ENCODE assay signal across 10 cellular contexts in the genomic region with DNA sequence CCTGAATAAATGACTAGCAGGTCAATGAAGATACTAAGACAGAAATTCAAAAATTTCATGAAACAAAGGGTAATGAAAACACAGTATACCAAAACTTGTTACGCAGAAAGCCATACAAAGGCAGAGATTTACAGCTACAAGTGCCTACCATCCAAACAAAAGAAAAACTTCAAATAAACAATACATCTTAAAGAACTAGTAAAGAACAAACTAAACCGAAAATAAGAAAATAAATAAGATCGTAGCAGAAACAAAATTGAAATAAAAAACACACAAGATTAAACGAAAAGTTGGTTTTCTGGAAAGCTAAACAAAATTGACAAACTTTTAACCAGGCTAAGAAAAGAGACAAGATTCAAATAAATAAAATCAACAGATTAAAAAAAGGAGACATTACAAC. TPM values are rescaled to one million over a fixed set of nuclear protein-coding genes. Genes with fewer than 3 reads are reported as not detected.
A peak's percentile ranks its signal among the peaks of the same experiment; 100 is the strongest.
DNase-seq lines count a peak whose midpoint lies in the region; ATAC-seq and TF ChIP-seq lines count a peak whose summit lies in the region.
"Not testable (repeated sequence)": the region's sequence is repeated elsewhere in the genome, so short reads cannot be mapped to it uniquely, and the experiment has no call there.
"Had no signal": no experiment of that assay in that cellular context is flagged by ENCODE, and none has a peak within 500 bp of the region (broad histone marks: within the 10 kb centered on the region; RNA-seq: fewer than 3 reads in every experiment).

No MANE protein-coding gene starts in this region.

- not testable (repeated sequence) for H3K4me3 ChIP-seq in DND-41 (ENCODE audit: low read depth in 1 of 2, low read length in 2 of 2)

- peaks cover 49% of the 10 kb centered on the region for H3K79me2 ChIP-seq in DND-41 (ENCODE audit: insufficient read depth, low read length)

- not testable (repeated sequence) for H3K27ac ChIP-seq in DND-41 (ENCODE audit: low read length)

- not testable (repeated sequence) for H3K27ac Mint-ChIP-seq in T-helper 2 cell treated with Interferon-gamma antibody and Interleukin-4, amounts not matched to agents 5 μg/mL and 100 μg/mL, for 36 hours; activated naive CD4-positive, alpha-beta T cell treated with anti-CD3 and anti-CD28 coated beads, Interleukin-2, amount 10 ng/mL, durations not matched to agents 7 days and 5 days; brain; naive B cell; nephron progenitor cell; stimulated activated memory B cell treated with anti-CD40 and anti-IgM and Interleukin-4, amounts not matched to agents 10 μg/mL and 1 μg/mL and 100 μg/mL, for 72 hours

- not testable (repeated sequence) for H3K36me3 Mint-ChIP-seq in T-helper 2 cell treated with Interferon-gamma antibody and Interleukin-4, amounts not matched to agents 5 μg/mL and 100 μg/mL, for 36 hours (ENCODE audit: low read depth); activated naive CD4-positive, alpha-beta T cell treated with anti-CD3 and anti-CD28 coated beads, Interleukin-2, amount 10 ng/mL, durations not matched to agents 7 days and 5 days; brain; naive B cell; nephron progenitor cell (ENCODE audit: low read depth)
- peaks cover 24% of the 10 kb centered on the region for H3K36me3 Mint-ChIP-seq in stimulated activated memory B cell treated with anti-CD40 and anti-IgM and Interleukin-4, amounts not matched to agents 10 μg/mL and 1 μg/mL and 100 μg/mL, for 72 hours

- peaks cover 16% of the 10 kb centered on the region for H3K4me1 ChIP-seq in DND-41 (ENCODE audit: insufficient read depth, low read length)

- H3K9me3 ChIP-seq in DND-41 (ENCODE audit: insufficient read depth, low read length, severe bottlenecking), result not testable (repeated sequence)

- H3K9ac ChIP-seq in DND-41 (ENCODE audit: low read depth, low read length), result not testable (repeated sequence)

- CTCF ChIA-PET in activated naive CD4-positive, alpha-beta T cell treated with anti-CD3 and anti-CD28 coated beads, Interleukin-2, amount 10 ng/mL, durations not matched to agents 7 days and 5 days (lab: Charles Lee), result not testable (repeated sequence)

- H3K4me2 ChIP-seq in DND-41 (ENCODE audit: insufficient read depth, low read length), result peak overlapping the region; percentile 50; the same call in 1 of the 2 replicates

- H3K4me3 Mint-ChIP-seq in T-helper 2 cell treated with Interferon-gamma antibody and Interleukin-4, amounts not matched to agents 5 μg/mL and 100 μg/mL, for 36 hours, result peak overlapping the region; percentile 59
- peak overlapping the region; percentile 31 for H3K4me3 Mint-ChIP-seq in activated naive CD4-positive, alpha-beta T cell treated with anti-CD3 and anti-CD28 coated beads, Interleukin-2, amount 10 ng/mL, durations not matched to agents 7 days and 5 days
- peak overlapping the region; percentile 73 to 84 (median 76) for H3K4me3 Mint-ChIP-seq in brain
- peak overlapping the region in 5 of 8 donors; percentile 19 to 79 (median 44) for H3K4me3 Mint-ChIP-seq in naive B cell
- peak overlapping the region; percentile 72 for H3K4me3 Mint-ChIP-seq in nephron progenitor cell
- peak overlapping the region; percentile 43 for H3K4me3 Mint-ChIP-seq in stimulated activated memory B cell treated with anti-CD40 and anti-IgM and Interleukin-4, amounts not matched to agents 10 μg/mL and 1 μg/mL and 100 μg/mL, for 72 hours

- ATAC-seq in DND-41 (ENCODE audit: insufficient read depth, low read depth); naive B cell (ENCODE audit: low read depth in 2 of 2); stimulated activated memory B cell treated with anti-CD40 and anti-IgM and Interleukin-4, amounts not matched to agents 10 μg/mL and 1 μg/mL and 100 μg/mL, for 72 hours: not testable (repeated sequence)

- H3K27me3 ChIP-seq in DND-41 (ENCODE audit: insufficient read depth, low read length, poor library complexity), result not testable (repeated sequence)

- H2AFZ ChIP-seq in DND-41 (ENCODE audit: low read depth, low read length), result not testable (repeated sequence)

- not testable (repeated sequence) for TF ChIP-seq CTCF in DND-41 (IDR thresholded peaks at IDR 0.05; ENCODE audit: borderline replicate concordance, extremely low read depth, low read length, poor library complexity, severe bottlenecking); brain (conservative IDR thresholded peaks at IDR 0.05); nephron progenitor cell (IDR thresholded peaks at IDR 0.05)

- peaks cover 20% of the 10 kb centered on the region for H4K20me1 ChIP-seq in DND-41 (ENCODE audit: insufficient read depth, low read length)

- H3K27me3 Mint-ChIP-seq in T-helper 2 cell treated with Interferon-gamma antibody and Interleukin-4, amounts not matched to agents 5 μg/mL and 100 μg/mL, for 36 hours (ENCODE audit: low read depth); activated naive CD4-positive, alpha-beta T cell treated with anti-CD3 and anti-CD28 coated beads, Interleukin-2, amount 10 ng/mL, durations not matched to agents 7 days and 5 days; brain; naive B cell; nephron progenitor cell (ENCODE audit: low read depth, poor library complexity); stimulated activated memory B cell treated with anti-CD40 and anti-IgM and Interleukin-4, amounts not matched to agents 10 μg/mL and 1 μg/mL and 100 μg/mL, for 72 hours: not testable (repeated sequence)

- H3K4me1 Mint-ChIP-seq in T-helper 2 cell treated with Interferon-gamma antibody and Interleukin-4, amounts not matched to agents 5 μg/mL and 100 μg/mL, for 36 hours (ENCODE audit: low read depth), result peaks cover 23% of the 10 kb centered on the region
- peaks cover 28% of the 10 kb centered on the region for H3K4me1 Mint-ChIP-seq in activated naive CD4-positive, alpha-beta T cell treated with anti-CD3 and anti-CD28 coated beads, Interleukin-2, amount 10 ng/mL, durations not matched to agents 7 days and 5 days
- H3K4me1 Mint-ChIP-seq in brain (peaks cover 28% of the 10 kb centered on the region), naive B cell (peaks cover 15 to 43% (median 34%) of the 10 kb centered on the region in 3 donors), nephron progenitor cell (peaks cover 29% of the 10 kb centered on the region)
- peaks cover 50% of the 10 kb centered on the region for H3K4me1 Mint-ChIP-seq in stimulated activated memory B cell treated with anti-CD40 and anti-IgM and Interleukin-4, amounts not matched to agents 10 μg/mL and 1 μg/mL and 100 μg/mL, for 72 hours

- not testable (repeated sequence) for DNase-seq in DND-41; T-helper 2 cell treated with Interferon-gamma antibody and Interleukin-4, amounts not matched to agents 5 μg/mL and 100 μg/mL, for 36 hours (ENCODE audit: low spot score); activated naive CD4-positive, alpha-beta T cell treated with anti-CD3 and anti-CD28 coated beads, Interleukin-2, amount 10 ng/mL, durations not matched to agents 7 days and 5 days; naive B cell; nephron progenitor cell

- not testable (repeated sequence) for H3K9me3 Mint-ChIP-seq in T-helper 2 cell treated with Interferon-gamma antibody and Interleukin-4, amounts not matched to agents 5 μg/mL and 100 μg/mL, for 36 hours; activated naive CD4-positive, alpha-beta T cell treated with anti-CD3 and anti-CD28 coated beads, Interleukin-2, amount 10 ng/mL, durations not matched to agents 7 days and 5 days; brain; naive B cell; nephron progenitor cell; stimulated activated memory B cell treated with anti-CD40 and anti-IgM and Interleukin-4, amounts not matched to agents 10 μg/mL and 1 μg/mL and 100 μg/mL, for 72 hours

- peaks cover 21% of the 10 kb centered on the region for H3K36me3 ChIP-seq in DND-41 (ENCODE audit: insufficient read depth, low read length)

RNA-seq across cellular contexts. Expression of gene VPREB1, which starts 51.5 kb away (rescaled TPM):
- polyA plus RNA-seq in brain (ENCODE audit: insufficient read depth, low read depth, low replicate concordance) (not detected), naive B cell (ENCODE audit: low read depth in 6 of 6) (10 to 100 TPM in 2 of 6 donors, 1 to 10 TPM in 4; 1.2 to 23.1 (median 5.9) TPM)
- polyA plus RNA-seq: AG04450, GM12878, GM23248 had no signal
